In genomic region chr12:98595152-98595988, GRCh38 we compare ENCODE assay signal across 8 cellular contexts. TPM values are rescaled to one million over a fixed set of nuclear protein-coding genes. Genes with fewer than 3 reads are reported as not detected.
A peak's percentile ranks its signal among the peaks of the same experiment; 100 is the strongest.
DNase-seq lines count a peak whose midpoint lies in the region; ATAC-seq, FAIRE-seq and TF ChIP-seq lines count a peak whose summit lies in the region.

No MANE protein-coding gene starts in this region.

- no peak for FAIRE-seq in D721Med (lab: Jason Lieb, UNC)

- in situ Hi-C loops in brain microvascular endothelial cell (cut with HindIII; ENCODE audit: low pct_ligation_motif_present, low sequenced_read_pairs) = no loop called here

- H3K27me3 ChIP-seq in BE2C = no peaks in the 10 kb centered on the region
- H3K27me3 ChIP-seq in KMS-11 (ENCODE audit: insufficient read depth, low read depth) = no peaks in the 10 kb centered on the region
- no peaks in the 10 kb centered on the region for H3K27me3 ChIP-seq in brain microvascular endothelial cell (replicated peaks)
- H3K27me3 ChIP-seq in uterus = no peaks in the 10 kb centered on the region

- H3K4me1 ChIP-seq in BE2C (no peaks in the 10 kb centered on the region), KMS-11 (ENCODE audit: low read depth, poor library complexity, severe bottlenecking) (peaks cover 21% of the 10 kb centered on the region), uterus (peaks cover 0 to 4% of the 10 kb centered on the region in 2 donors)

- peak overlapping the region; percentile 98 for H3K27ac Mint-ChIP-seq in memory B cell

- peak overlapping the region; percentile 97; the same call in 1 of the 2 replicates for H3K9ac ChIP-seq in KMS-11

- H3K9me3 ChIP-seq in BE2C (no peaks in the 10 kb centered on the region), uterus (no peaks in the 10 kb centered on the region)

- H2AFZ ChIP-seq in KMS-11 (ENCODE audit: low read depth) = no peak overlapping the region

- intact Hi-C loops in uterus (cut with DNase I; ENCODE audit: low total_unique reads) = no loop called here

- H3K79me2 ChIP-seq in KMS-11 (ENCODE audit: insufficient read depth, low read depth) = peaks cover 53% of the 10 kb centered on the region

- no peaks in the 10 kb centered on the region for H3K27me3 Mint-ChIP-seq in memory B cell

- DNase-seq in BE2C (no peak), brain microvascular endothelial cell (peak; percentile 25), memory B cell (ENCODE audit: low spot score in 2 of 2) (no peak), uterus (no peak), NCI-H2107 treated with DMSO at 0.1 percent for 48 hours (lab: John Stamatoyannopoulos, UW; ENCODE audit: unreplicated experiment) (no peak), NCI-H2171 (lab: John Stamatoyannopoulos, UW) (no peak), D721Med (ENCODE audit: insufficient read length, low spot score) (no peak)

- H3K4me3 ChIP-seq in BE2C (ENCODE audit: low read depth, low read length) (peak overlapping the region; percentile 71), KMS-11 (IDR thresholded peaks at IDR 0.05; ENCODE audit: insufficient read depth, low read depth, low read length) (no peak overlapping the region), brain microvascular endothelial cell (ENCODE audit: low read depth, low read length) (peak overlapping the region; percentile 100), uterus (peak overlapping the region; percentile 60 to 87)

- ATAC-seq in memory B cell (ENCODE audit: low read depth) = no peak

- peak overlapping the region; percentile 84; the same call in 1 of the 2 replicates for H3K27ac ChIP-seq in KMS-11
- peak overlapping the region; percentile 95 for H3K27ac ChIP-seq in brain microvascular endothelial cell
- peak overlapping the region; percentile 93 to 96 for H3K27ac ChIP-seq in uterus

- peaks cover 15% of the 10 kb centered on the region for H3K4me1 Mint-ChIP-seq in memory B cell

- peaks cover 8% of the 10 kb centered on the region for H3K36me3 Mint-ChIP-seq in memory B cell

- TF ChIP-seq POLR2A in uterus (IDR thresholded peaks at IDR 0.05) = no peak

- H4K20me1 ChIP-seq in KMS-11 (ENCODE audit: insufficient read depth) = peaks cover 31% of the 10 kb centered on the region

- no peak for TF ChIP-seq CTCF in BE2C (IDR thresholded peaks at IDR 0.05; ENCODE audit: low read depth, low read length)
- no peak for TF ChIP-seq CTCF in KMS-11 (conservative IDR thresholded peaks at IDR 0.05; ENCODE audit: low read depth, low read length)
- TF ChIP-seq CTCF in brain microvascular endothelial cell (IDR thresholded peaks at IDR 0.05; ENCODE audit: low read depth, low read length, missing control alignments) = no peak
- TF ChIP-seq CTCF in uterus (IDR thresholded peaks at IDR 0.05) = no peak
- no peak for TF ChIP-seq CTCF in D721Med (IDR thresholded peaks at IDR 0.05; ENCODE audit: insufficient read depth, missing control alignments)

- no peaks in the 10 kb centered on the region for H3K9me3 Mint-ChIP-seq in memory B cell

- peaks cover 61% of the 10 kb centered on the region for H3K36me3 ChIP-seq in BE2C
- H3K36me3 ChIP-seq in KMS-11 (ENCODE audit: insufficient read depth) = peaks cover 21% of the 10 kb centered on the region
- H3K36me3 ChIP-seq in brain microvascular endothelial cell (replicated peaks) = peaks cover 50% of the 10 kb centered on the region
- H3K36me3 ChIP-seq in uterus = no peaks in the 10 kb centered on the region

- H3K4me2 ChIP-seq in KMS-11 = peak overlapping the region; percentile 54

- peak overlapping the region; percentile 92 for H3K4me3 Mint-ChIP-seq in memory B cell

RNA-seq across cellular contexts. Expression of gene SLC25A3, which starts 1.9 kb away (rescaled TPM):
- polyA plus RNA-seq in BE2C (2012; ENCODE audit: insufficient read depth, insufficient read length, low read depth) = 852 TPM
- 100 to 1,000 TPM; 283 to 701 (median 315) TPM for total RNA-seq in uterus

RNA-seq across cellular contexts. Expression of gene IKBIP, which starts 49.2 kb away (rescaled TPM):
- 2.7 TPM for polyA plus RNA-seq in BE2C (2012; ENCODE audit: insufficient read depth, insufficient read length, low read depth)
- total RNA-seq in uterus = 10 to 100 TPM; 11.8 to 37.3 (median 18.0) TPM

RNA-seq across cellular contexts. Expression of gene APAF1, which starts 49.7 kb away (rescaled TPM):
- 2.2 TPM for polyA plus RNA-seq in BE2C (2012; ENCODE audit: insufficient read depth, insufficient read length, low read depth)
- 10 to 100 TPM in 3 of 4 donors, 1 to 10 TPM in 1; 4.6 to 57.8 (median 14.6) TPM for total RNA-seq in uterus
